ENCODE assay signal across 20 cellular contexts in genomic region chr15:45088801-45089711, GRCh38. TPM values are rescaled to one million over a fixed set of nuclear protein-coding genes. Genes with fewer than 3 reads are reported as not detected.
A peak's percentile ranks its signal among the peaks of the same experiment; 100 is the strongest.
DNase-seq lines count a peak whose midpoint lies in the region; ATAC-seq, FAIRE-seq and TF ChIP-seq lines count a peak whose summit lies in the region.
"Had no signal": no experiment of that assay in that cellular context is flagged by ENCODE, and none has a peak within 500 bp of the region (broad histone marks: within the 10 kb centered on the region; RNA-seq: fewer than 3 reads in every experiment).

No MANE protein-coding gene starts in this region.

- no peaks in the 10 kb centered on the region for H4K20me1 ChIP-seq in astrocyte (ENCODE audit: insufficient read depth, low read length)
- H4K20me1 ChIP-seq in osteoblast (ENCODE audit: insufficient read depth, low read length), result no peaks in the 10 kb centered on the region
- H4K20me1 ChIP-seq: BLaER1 treated with 17β-estradiol and CSF1 and Interleukin-3, amounts not matched to agents 10 nM and 100 nM had no signal

- no peak overlapping the region for H3K9ac ChIP-seq in astrocyte (ENCODE audit: low read length)
- H3K9ac ChIP-seq: BLaER1 treated with 17β-estradiol and CSF1 and Interleukin-3, amounts not matched to agents 10 nM and 100 nM had no signal

- H3K4me2 ChIP-seq in astrocyte (ENCODE audit: low read length), result no peak overlapping the region
- peak overlapping the region; percentile 45 for H3K4me2 ChIP-seq in osteoblast (ENCODE audit: insufficient read depth, low read length)
- H3K4me2 ChIP-seq: BLaER1 treated with 17β-estradiol and CSF1 and Interleukin-3, amounts not matched to agents 10 nM and 100 nM; PC-9 had no signal

- H3K4me3 ChIP-seq in astrocyte (ENCODE audit: insufficient read depth, low read depth, low read length) (no peak overlapping the region), osteoblast (ENCODE audit: insufficient read depth, low read length) (no peak overlapping the region)
- H3K4me3 ChIP-seq: BLaER1 treated with 17β-estradiol and CSF1 and Interleukin-3, amounts not matched to agents 10 nM and 100 nM; PC-9; transverse colon had no signal

- no peaks in the 10 kb centered on the region for H3K36me3 Mint-ChIP-seq in astrocyte (ENCODE audit: low read depth, unreplicated experiment)
- H3K36me3 Mint-ChIP-seq: mesothelial cell of epicardium; stimulated activated naive B cell treated with anti-CD40 and anti-IgM and Interleukin-4, amounts not matched to agents 10 μg/mL and 1 μg/mL and 100 μg/mL, for 72 hours had no signal

- H3K36me3 ChIP-seq in astrocyte (ENCODE audit: insufficient read depth, low read length), result no peaks in the 10 kb centered on the region
- no peaks in the 10 kb centered on the region for H3K36me3 ChIP-seq in osteoblast (ENCODE audit: insufficient read depth, low read length)
- H3K36me3 ChIP-seq: BLaER1 treated with 17β-estradiol and CSF1 and Interleukin-3, amounts not matched to agents 10 nM and 100 nM; transverse colon had no signal

- no peaks in the 10 kb centered on the region for H3K4me1 ChIP-seq in astrocyte (ENCODE audit: insufficient read depth, low read length)
- H3K4me1 ChIP-seq in osteoblast (ENCODE audit: insufficient read depth, low read length), result peaks cover 23% of the 10 kb centered on the region
- H3K4me1 ChIP-seq: BLaER1 treated with 17β-estradiol and CSF1 and Interleukin-3, amounts not matched to agents 10 nM and 100 nM; transverse colon had no signal

- TF ChIP-seq CTCF in astrocyte (IDR thresholded peaks at IDR 0.05; ENCODE audit: insufficient read depth, low read depth, low read length) (no peak), osteoblast (IDR thresholded peaks at IDR 0.05; ENCODE audit: extremely low read depth, low read depth, low read length) (no peak)

- no peak for FAIRE-seq in astrocyte (lab: Jason Lieb, UNC)
- FAIRE-seq: GM19239 had no signal

- intact Hi-C loops in head of caudate nucleus (cut with DNase I), result no loop called here

- H3K27ac ChIP-seq in astrocyte (ENCODE audit: low read depth, low read length) (no peak overlapping the region), osteoblast (ENCODE audit: low read depth, low read length) (no peak overlapping the region)
- H3K27ac ChIP-seq: BLaER1 treated with 17β-estradiol and CSF1 and Interleukin-3, amounts not matched to agents 10 nM and 100 nM; PC-9; transverse colon had no signal

- peak overlapping the region; percentile 87 for H3K27ac Mint-ChIP-seq in astrocyte (ENCODE audit: unreplicated experiment)
- H3K27ac Mint-ChIP-seq: mesothelial cell of epicardium; stimulated activated naive B cell treated with anti-CD40 and anti-IgM and Interleukin-4, amounts not matched to agents 10 μg/mL and 1 μg/mL and 100 μg/mL, for 72 hours had no signal

- peaks cover 10% of the 10 kb centered on the region for H3K4me1 Mint-ChIP-seq in astrocyte (ENCODE audit: low read depth, unreplicated experiment)
- H3K4me1 Mint-ChIP-seq: neural crest cell had no signal

- no peak overlapping the region for H3K4me3 Mint-ChIP-seq in astrocyte (ENCODE audit: unreplicated experiment)
- H3K4me3 Mint-ChIP-seq: mesothelial cell of epicardium; neural crest cell; stimulated activated naive B cell treated with anti-CD40 and anti-IgM and Interleukin-4, amounts not matched to agents 10 μg/mL and 1 μg/mL and 100 μg/mL, for 72 hours had no signal

- ATAC-seq in HG02571 (IDR thresholded peaks at IDR 0.05; ENCODE audit: unreplicated experiment), result no peak
- ATAC-seq: stimulated activated naive B cell treated with anti-CD40 and anti-IgM and Interleukin-4, amounts not matched to agents 10 μg/mL and 1 μg/mL and 100 μg/mL, for 72 hours had no signal

- H3K9me3 Mint-ChIP-seq in astrocyte (ENCODE audit: unreplicated experiment), result no peaks in the 10 kb centered on the region
- H3K9me3 Mint-ChIP-seq: mesothelial cell of epicardium, neural crest cell had no signal

- POLR2A ChIA-PET in HEK293T (lab: Yijun Ruan, JAX), result interaction anchor here (0.9 kb wide), 1 partner anchor 29 kb away, joined by 3 read pairs; no protein-coding TSS in a partner anchor

- CTCF ChIA-PET in HEK293T (lab: Yijun Ruan, JAX), result interaction anchor here (2.0 kb wide), 1 partner anchor 29 kb away, joined by 11 read pairs; no protein-coding TSS in a partner anchor

- H3K79me2 ChIP-seq in astrocyte (ENCODE audit: insufficient read depth, low read length) (no peaks in the 10 kb centered on the region), osteoblast (ENCODE audit: insufficient read depth, low read length) (no peaks in the 10 kb centered on the region)

- H3K9me3 ChIP-seq in astrocyte (ENCODE audit: insufficient read depth, low read depth, low read length), result peaks cover 3% of the 10 kb centered on the region
- no peaks in the 10 kb centered on the region for H3K9me3 ChIP-seq in osteoblast (ENCODE audit: low read depth, low read length)
- H3K9me3 ChIP-seq: BLaER1 treated with 17β-estradiol and CSF1 and Interleukin-3, amounts not matched to agents 10 nM and 100 nM; transverse colon had no signal

- H2AFZ ChIP-seq in astrocyte (ENCODE audit: low read depth, low read length) (no peak overlapping the region), osteoblast (ENCODE audit: low read length) (peak overlapping the region; percentile 23)
- H2AFZ ChIP-seq: PC-9 had no signal

- H3K27me3 Mint-ChIP-seq in astrocyte (ENCODE audit: low read depth, unreplicated experiment), result peaks cover 12% of the 10 kb centered on the region

- H3K27me3 ChIP-seq in astrocyte (ENCODE audit: insufficient read depth, low read length), result peaks cover 28% of the 10 kb centered on the region
- H3K27me3 ChIP-seq in osteoblast (ENCODE audit: insufficient read depth, low read length), result peaks cover 30% of the 10 kb centered on the region
- H3K27me3 ChIP-seq: BLaER1 treated with 17β-estradiol and CSF1 and Interleukin-3, amounts not matched to agents 10 nM and 100 nM had no signal

- DNase-seq in HEK293T (ENCODE audit: extremely low spot score) (peak; percentile 14), astrocyte (ENCODE audit: low read depth) (no peak), osteoblast (ENCODE audit: insufficient read length, low spot score, missing footprints) (peak; percentile 45), head of caudate nucleus (no peak)
- DNase-seq: activated CD4-positive, alpha-beta T cell treated with anti-CD3 and anti-CD28 coated beads, Interleukin-2, amount 50 U/mL, for 1 hour; activated naive CD4-positive, alpha-beta T cell treated with anti-CD3 and anti-CD28 coated beads, Interleukin-2, amount 50 U/mL, for 16 hours; activated T-cell treated with anti-CD3 and anti-CD28 coated beads, Interleukin-2, amount 50 U/mL, for 1 hour; dermis blood vessel endothelial cell; DMS153; NCI-H2081; PC-9; stimulated activated CD4-positive, alpha-beta T cell treated with anti-CD3 and anti-CD28 coated beads, Interleukin-12 subunit alpha, Interleukin-12 subunit beta, amount 100 ng/mL, for 4 hours; stimulated activated naive B cell treated with anti-CD40 and anti-IgM and Interleukin-4, amounts not matched to agents 10 μg/mL and 1 μg/mL and 100 μg/mL, for 72 hours; transverse colon had no signal

TF ChIP-seq in HEK293T, 16 proteins besides CTCF, POLR2A, EP300 and RAD21:
- TF ChIP-seq, protein P1, sequence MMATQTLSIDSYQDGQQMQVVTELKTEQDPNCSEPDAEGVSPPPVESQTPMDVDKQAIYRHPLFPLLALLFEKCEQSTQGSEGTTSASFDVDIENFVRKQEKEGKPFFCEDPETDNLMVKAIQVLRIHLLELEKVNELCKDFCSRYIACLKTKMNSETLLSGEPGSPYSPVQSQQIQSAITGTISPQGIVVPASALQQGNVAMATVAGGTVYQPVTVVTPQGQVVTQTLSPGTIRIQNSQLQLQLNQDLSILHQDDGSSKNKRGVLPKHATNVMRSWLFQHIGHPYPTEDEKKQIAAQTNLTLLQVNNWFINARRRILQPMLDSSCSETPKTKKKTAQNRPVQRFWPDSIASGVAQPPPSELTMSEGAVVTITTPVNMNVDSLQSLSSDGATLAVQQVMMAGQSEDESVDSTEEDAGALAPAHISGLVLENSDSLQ (IDR thresholded peaks at IDR 0.05), result peak; percentile 27; the same call in 1 of the 2 replicates
- TF ChIP-seq TARDBP (IDR thresholded peaks at IDR 0.05), result no peak

RNA-seq across cellular contexts. Expression of gene DUOX2, which starts 24.9 kb away (rescaled TPM):
- total RNA-seq in astrocyte, result 0.14 and 0.70 TPM in 2 replicates
- under 0.01 TPM in 1 of 2 replicates, not detected in the other for total RNA-seq in osteoblast
- total RNA-seq: dermis blood vessel endothelial cell, epithelial cell of proximal tubule, PC-9 had no signal

RNA-seq across cellular contexts. Expression of gene DUOXA2, which starts 25.1 kb away (rescaled TPM):
- total RNA-seq in astrocyte, result not detected in 2 replicates
- not detected in 2 replicates for total RNA-seq in osteoblast
- total RNA-seq: dermis blood vessel endothelial cell, epithelial cell of proximal tubule, mesothelial cell of epicardium, neural crest cell, PC-9 had no signal

RNA-seq across cellular contexts. Expression of gene DUOXA1, which starts 40.6 kb away (rescaled TPM):
- total RNA-seq in astrocyte (0.36 and 0.66 TPM in 2 replicates), osteoblast (0.29 and 0.36 TPM in 2 replicates)
- total RNA-seq: dermis blood vessel endothelial cell, neural crest cell had no signal

RNA-seq across cellular contexts. Expression of gene DUOX1, which starts 40.7 kb away (rescaled TPM):
- total RNA-seq in astrocyte (0.07 and 0.26 TPM in 2 replicates), osteoblast (under 0.01 and 0.29 TPM in 2 replicates)
- total RNA-seq: dermis blood vessel endothelial cell, neural crest cell, PC-9 had no signal

Comparison
In these comparisons a context has a peak if more than half of its experiments do, and no peak if none do; other contexts are left out.
1. DNase-seq: peak in HEK293T (single experiment) and osteoblast (single experiment); none in astrocyte (single experiment) and head of caudate nucleus (0 of 42).